23 cellular contexts compared by ENCODE assay signal in genomic region chr2:120803764-120804335, GRCh38.
A peak's percentile ranks its signal among the peaks of the same experiment; 100 is the strongest.
DNase-seq lines count a peak whose midpoint lies in the region; ATAC-seq and TF ChIP-seq lines count a peak whose summit lies in the region.
"Had no signal": no experiment of that assay in that cellular context is flagged by ENCODE, and none has a peak within 500 bp of the region (broad histone marks: within the 10 kb centered on the region; RNA-seq: fewer than 3 reads in every experiment).

No MANE protein-coding gene starts in this region.

- H3K9me3 Mint-ChIP-seq in nephron = no peaks in the 10 kb centered on the region
- H3K9me3 Mint-ChIP-seq in activated CD4-positive, alpha-beta memory T cell treated with anti-CD3 and anti-CD28 coated beads, Interleukin-2, amount 10 ng/mL, durations not matched to agents 7 days and 5 days = no peaks in the 10 kb centered on the region
- H3K9me3 Mint-ChIP-seq: activated naive CD4-positive, alpha-beta T cell treated with anti-CD3 and anti-CD28 coated beads for 36 hours had no signal

- peaks cover 39% of the 10 kb centered on the region for H3K27me3 Mint-ChIP-seq in nephron (ENCODE audit: low read depth)
- no peaks in the 10 kb centered on the region for H3K27me3 Mint-ChIP-seq in activated CD4-positive, alpha-beta memory T cell treated with anti-CD3 and anti-CD28 coated beads, Interleukin-2, amount 10 ng/mL, durations not matched to agents 7 days and 5 days

- in situ Hi-C loops in GM13977 (cut with MboI; ENCODE audit: low pct_unique_long_range_greater_than_20kb, low sequenced_read_pairs, unreplicated experiment) = no loop called here

- peaks cover 7% of the 10 kb centered on the region for H3K36me3 Mint-ChIP-seq in nephron (ENCODE audit: low read depth)
- no peaks in the 10 kb centered on the region for H3K36me3 Mint-ChIP-seq in activated CD4-positive, alpha-beta memory T cell treated with anti-CD3 and anti-CD28 coated beads, Interleukin-2, amount 10 ng/mL, durations not matched to agents 7 days and 5 days (ENCODE audit: low read depth)

- no peak overlapping the region for H3K4me3 ChIP-seq in Karpas-422 (ENCODE audit: low read length)
- H3K4me3 ChIP-seq: esophagus muscularis mucosa, lower lobe of right lung, sigmoid colon, SJCRH30 had no signal

- CTCF ChIA-PET in activated CD4-positive, alpha-beta memory T cell treated with anti-CD3 and anti-CD28 coated beads, Interleukin-2, amount 10 ng/mL, durations not matched to agents 7 days and 5 days (lab: Charles Lee) = no interaction called here

- TF ChIP-seq CTCF in GM13977 (IDR thresholded peaks at IDR 0.05; ENCODE audit: extremely low read depth, insufficient read depth, missing control alignments) = no peak
- TF ChIP-seq CTCF in nephron (IDR thresholded peaks at IDR 0.05; ENCODE audit: unreplicated experiment in 3 of 3) = no peak

- DNase-seq in DMS53 (lab: John Stamatoyannopoulos, UW) (peak; percentile 76), GM13977 (ENCODE audit: low spot score) (peak; percentile 38), SW480 (ENCODE audit: low spot score) (peak; percentile 53), Karpas-422 (no peak)
- DNase-seq in activated CD4-positive, alpha-beta memory T cell treated with anti-CD3 and anti-CD28 coated beads, Interleukin-2, amount 10 ng/mL, durations not matched to agents 7 days and 5 days = no peak
- DNase-seq: activated naive CD4-positive, alpha-beta T cell treated with anti-CD3 and anti-CD28 coated beads for 36 hours; activated T-cell treated with anti-CD3 and anti-CD28 coated beads, Interleukin-2, amount 50 U/mL, for 1 hour; AML-193; Caco-2; effector CD8-positive, alpha-beta T cell; GF-D8; HCEC 1CT; KBM-7; lower lobe of right lung; NCI-H2029 treated with DMSO at 0.1 percent for 48 hours; sigmoid colon; SJCRH30; stimulated activated naive CD4-positive, alpha-beta T cell; T-helper 17 cell had no signal

- H2AFZ ChIP-seq in Karpas-422 (ENCODE audit: low read length) = no peak overlapping the region

- H3K4me1 Mint-ChIP-seq in nephron = peaks cover 59% of the 10 kb centered on the region
- H3K4me1 Mint-ChIP-seq in activated CD4-positive, alpha-beta memory T cell treated with anti-CD3 and anti-CD28 coated beads, Interleukin-2, amount 10 ng/mL, durations not matched to agents 7 days and 5 days = no peaks in the 10 kb centered on the region
- H3K4me1 Mint-ChIP-seq: T-helper 17 cell had no signal

- H3K4me1 ChIP-seq in Karpas-422 (ENCODE audit: low read length) = no peaks in the 10 kb centered on the region
- H3K4me1 ChIP-seq: Caco-2, lower lobe of right lung had no signal

- H3K27ac ChIP-seq in Karpas-422 (ENCODE audit: low read length) = no peak overlapping the region
- H3K27ac ChIP-seq: lower lobe of right lung, SJCRH30, VCaP had no signal

- no peak for ATAC-seq in GM21786 (IDR thresholded peaks at IDR 0.05; ENCODE audit: unreplicated experiment)
- ATAC-seq: lower lobe of right lung, T-helper 17 cell had no signal

- no peaks in the 10 kb centered on the region for H3K79me2 ChIP-seq in Karpas-422 (ENCODE audit: low read length)

- no peaks in the 10 kb centered on the region for H3K9me3 ChIP-seq in Karpas-422 (ENCODE audit: low read length)
- H3K9me3 ChIP-seq: Caco-2, esophagus muscularis mucosa, lower lobe of right lung, sigmoid colon, SJCRH30 had no signal

- no peak overlapping the region for H3K4me3 Mint-ChIP-seq in nephron
- H3K4me3 Mint-ChIP-seq in activated CD4-positive, alpha-beta memory T cell treated with anti-CD3 and anti-CD28 coated beads, Interleukin-2, amount 10 ng/mL, durations not matched to agents 7 days and 5 days = no peak overlapping the region
- H3K4me3 Mint-ChIP-seq: activated naive CD4-positive, alpha-beta T cell treated with anti-CD3 and anti-CD28 coated beads for 36 hours; T-helper 17 cell had no signal

- no peaks in the 10 kb centered on the region for H3K36me3 ChIP-seq in Karpas-422 (ENCODE audit: insufficient read depth, low read length)
- H3K36me3 ChIP-seq: esophagus muscularis mucosa, lower lobe of right lung, sigmoid colon, SJCRH30 had no signal

- no peaks in the 10 kb centered on the region for H4K20me1 ChIP-seq in Karpas-422 (ENCODE audit: insufficient read depth, low read depth, low read length)

- H3K9me2 ChIP-seq in Karpas-422 (replicated peaks; ENCODE audit: insufficient read depth, low read length) = no peaks in the 10 kb centered on the region

- no peak overlapping the region for H3K9ac ChIP-seq in Karpas-422 (ENCODE audit: low read length)

- H3K4me2 ChIP-seq in Karpas-422 (ENCODE audit: low read depth, low read length, poor library complexity, severe bottlenecking) = no peak overlapping the region

- H3K27ac Mint-ChIP-seq in nephron = peak overlapping the region; percentile 22 to 67 (median 22)
- H3K27ac Mint-ChIP-seq in activated CD4-positive, alpha-beta memory T cell treated with anti-CD3 and anti-CD28 coated beads, Interleukin-2, amount 10 ng/mL, durations not matched to agents 7 days and 5 days = no peak overlapping the region
- H3K27ac Mint-ChIP-seq: activated naive CD4-positive, alpha-beta T cell treated with anti-CD3 and anti-CD28 coated beads for 36 hours; T-helper 17 cell had no signal

- H3K27me3 ChIP-seq in Karpas-422 (ENCODE audit: low read length) = no peaks in the 10 kb centered on the region
- H3K27me3 ChIP-seq: esophagus muscularis mucosa, sigmoid colon, SJCRH30 had no signal

- POLR2A ChIA-PET in activated CD4-positive, alpha-beta memory T cell treated with anti-CD3 and anti-CD28 coated beads, Interleukin-2, amount 10 ng/mL, durations not matched to agents 7 days and 5 days (lab: Charles Lee) = no interaction called here

Comparison
In these comparisons a context has a peak if more than half of its experiments do, and no peak if none do; other contexts are left out.
1. DNase-seq: peak in DMS53 (single experiment), GM13977 (single experiment) and SW480 (single experiment); none in Karpas-422 (single experiment) and activated CD4-positive, alpha-beta memory T cell treated with anti-CD3 and anti-CD28 coated beads, Interleukin-2, amount 10 ng/mL, durations not matched to agents 7 days and 5 days (single experiment).